8 cellular contexts compared by ENCODE assay signal in genomic region chr1:206002833-206003532, GRCh38. TPM values are rescaled to one million over a fixed set of nuclear protein-coding genes. Genes with fewer than 3 reads are reported as not detected.
DNase-seq lines count a peak whose midpoint lies in the region; ATAC-seq and TF ChIP-seq lines count a peak whose summit lies in the region.

RAB7B (minus strand) TSS chr1:206003395; CDS start chr1:205994135, 9,260 bp downstream.

- H4K20me1 ChIP-seq in PC-3 (ENCODE audit: low read length): no peaks in the 10 kb centered on the region
- H4K20me1 ChIP-seq in fibroblast of lung (ENCODE audit: control insufficient read depth, extremely low read depth, insufficient read depth, low read length): no peaks in the 10 kb centered on the region
- H4K20me1 ChIP-seq in neural progenitor cell (ENCODE audit: low read depth): no peaks in the 10 kb centered on the region

- H3K4me3 ChIP-seq in PC-3 (ENCODE audit: low read length) (no peak within 1 kb of the TSS), fibroblast of lung (replicated peaks in 1 of 4; ENCODE audit: control extremely low read depth in 1 of 4, insufficient read depth in 1 of 4, low read depth in 3 of 4, low read length in 4 of 4) (peak within 1 kb of the TSS in 3 of 4 experiments; percentile 57 to 65 (median 58)), neural progenitor cell (no peak within 1 kb of the TSS)

- peak; percentile 45 for DNase-seq in AG09319 (ENCODE audit: extremely low read depth, low read depth)
- DNase-seq in PC-3: peak; percentile 41
- DNase-seq in fibroblast of lung (ENCODE audit: low read depth in 2 of 2): peak; percentile 69 to 76
- no peak for DNase-seq in neural progenitor cell (ENCODE audit: low spot score)
- DNase-seq in activated naive CD4-positive, alpha-beta T cell treated with anti-CD3 and anti-CD28 coated beads, Interleukin-2, amount 10 ng/mL, durations not matched to agents 7 days and 5 days: no peak
- no peak for DNase-seq in RKO (ENCODE audit: low spot score)

- H3K9ac ChIP-seq in PC-3 (ENCODE audit: low read length) (no peak within 1 kb of the TSS), fibroblast of lung (ENCODE audit: insufficient read depth, low read length) (peak within 1 kb of the TSS; percentile 32), neural progenitor cell (no peak within 1 kb of the TSS)

- peaks cover 19% of the 10 kb centered on the region for H3K4me1 ChIP-seq in PC-3 (ENCODE audit: insufficient read depth, low read length)
- H3K4me1 ChIP-seq in fibroblast of lung (ENCODE audit: control insufficient read depth, extremely low read depth, insufficient read depth, low read length): peaks cover 19% of the 10 kb centered on the region
- H3K4me1 ChIP-seq in neural progenitor cell: peaks cover 4% of the 10 kb centered on the region

- no peaks in the 10 kb centered on the region for H3K36me3 ChIP-seq in PC-3 (ENCODE audit: low read depth, low read length)
- no peaks in the 10 kb centered on the region for H3K36me3 ChIP-seq in fibroblast of lung (ENCODE audit: control insufficient read depth, insufficient read depth, low read length)
- no peaks in the 10 kb centered on the region for H3K36me3 ChIP-seq in neural progenitor cell

- no peak within 1 kb of the TSS for H2AFZ ChIP-seq in PC-3 (ENCODE audit: low read length)
- H2AFZ ChIP-seq in fibroblast of lung (ENCODE audit: low read length): peak within 1 kb of the TSS; percentile 89
- peak within 1 kb of the TSS; percentile 90 for H2AFZ ChIP-seq in neural progenitor cell (replicated peaks)

- peaks cover 41% of the 10 kb centered on the region for H3K4me1 Mint-ChIP-seq in neural progenitor cell
- no peaks in the 10 kb centered on the region for H3K4me1 Mint-ChIP-seq in activated naive CD4-positive, alpha-beta T cell treated with anti-CD3 and anti-CD28 coated beads, Interleukin-2, amount 10 ng/mL, durations not matched to agents 7 days and 5 days

- H3K79me2 ChIP-seq in PC-3 (ENCODE audit: low read length) (no peaks in the 10 kb centered on the region), fibroblast of lung (ENCODE audit: control insufficient read depth, insufficient read depth, low read length) (no peaks in the 10 kb centered on the region), neural progenitor cell (ENCODE audit: low read depth) (no peaks in the 10 kb centered on the region)

- H3K36me3 Mint-ChIP-seq in neural progenitor cell: no peaks in the 10 kb centered on the region
- no peaks in the 10 kb centered on the region for H3K36me3 Mint-ChIP-seq in activated naive CD4-positive, alpha-beta T cell treated with anti-CD3 and anti-CD28 coated beads, Interleukin-2, amount 10 ng/mL, durations not matched to agents 7 days and 5 days

- H3K4me2 ChIP-seq in PC-3 (ENCODE audit: low read length) (no peak within 1 kb of the TSS), fibroblast of lung (ENCODE audit: extremely low read depth, insufficient read depth, low read length) (peak within 1 kb of the TSS; percentile 92), neural progenitor cell (no peak within 1 kb of the TSS)

- peak within 1 kb of the TSS; percentile 64 for H3K27ac Mint-ChIP-seq in neural progenitor cell
- no peak within 1 kb of the TSS for H3K27ac Mint-ChIP-seq in activated naive CD4-positive, alpha-beta T cell treated with anti-CD3 and anti-CD28 coated beads, Interleukin-2, amount 10 ng/mL, durations not matched to agents 7 days and 5 days

- H3K9me3 Mint-ChIP-seq in neural progenitor cell: no peaks in the 10 kb centered on the region
- H3K9me3 Mint-ChIP-seq in activated naive CD4-positive, alpha-beta T cell treated with anti-CD3 and anti-CD28 coated beads, Interleukin-2, amount 10 ng/mL, durations not matched to agents 7 days and 5 days: peaks cover 7% of the 10 kb centered on the region

- H3K9me3 ChIP-seq in PC-3 (ENCODE audit: low read length) (no peaks in the 10 kb centered on the region), fibroblast of lung (ENCODE audit: control insufficient read depth, insufficient read depth, low read depth, low read length) (no peaks in the 10 kb centered on the region), neural progenitor cell (ENCODE audit: low read depth) (no peaks in the 10 kb centered on the region)

- TF ChIP-seq CTCF in AG09319 (IDR thresholded peaks at IDR 0.05; ENCODE audit: low read depth, low read length) (no peak), PC-3 (conservative IDR thresholded peaks at IDR 0.05; ENCODE audit: low read depth, low read length) (no peak), fibroblast of lung (conservative IDR thresholded peaks at IDR 0.05 in 1 of 2, IDR thresholded peaks at IDR 0.05 in 1 of 2; ENCODE audit: low read depth in 1 of 2, low read length in 2 of 2) (no peak), neural progenitor cell (IDR thresholded peaks at IDR 0.05) (no peak)

- ATAC-seq in PC-3 (0 out of 2 replicates have a peak, but pooled peaks have one; percentile 10), HG02884 (IDR thresholded peaks at IDR 0.05; ENCODE audit: unreplicated experiment) (no peak), GM18502 (IDR thresholded peaks at IDR 0.05; ENCODE audit: poor library complexity, unreplicated experiment) (no peak)

- no TSS peak for BruUV-seq in PC-3 (replicated peaks; lab: Mats Ljungman, UMichigan)

- no peak within 1 kb of the TSS for H3K27ac ChIP-seq in PC-3 (ENCODE audit: low read length)
- peak within 1 kb of the TSS; percentile 74 for H3K27ac ChIP-seq in fibroblast of lung (ENCODE audit: insufficient read depth, low read length)
- H3K27ac ChIP-seq in neural progenitor cell: no peak within 1 kb of the TSS

- intact Hi-C loops in PC-3 (cut with micrococcal nuclease): no loop called here

- no peaks in the 10 kb centered on the region for H3K27me3 ChIP-seq in PC-3 (ENCODE audit: low read length)
- H3K27me3 ChIP-seq in fibroblast of lung (ENCODE audit: control insufficient read depth, insufficient read depth, low read length): no peaks in the 10 kb centered on the region
- no peaks in the 10 kb centered on the region for H3K27me3 ChIP-seq in neural progenitor cell

- no peaks in the 10 kb centered on the region for H3F3A ChIP-seq in PC-3 (ENCODE audit: low read length, unreplicated experiment)
- H3F3A ChIP-seq in neural progenitor cell (ENCODE audit: low read depth): no peaks in the 10 kb centered on the region

- H3K4me3 Mint-ChIP-seq in neural progenitor cell: peak within 1 kb of the TSS; percentile 24
- H3K4me3 Mint-ChIP-seq in activated naive CD4-positive, alpha-beta T cell treated with anti-CD3 and anti-CD28 coated beads, Interleukin-2, amount 10 ng/mL, durations not matched to agents 7 days and 5 days: no peak within 1 kb of the TSS

- H3K27me3 Mint-ChIP-seq in neural progenitor cell (ENCODE audit: insufficient read depth, low read depth): peaks cover 15% of the 10 kb centered on the region
- peaks cover 29% of the 10 kb centered on the region for H3K27me3 Mint-ChIP-seq in activated naive CD4-positive, alpha-beta T cell treated with anti-CD3 and anti-CD28 coated beads, Interleukin-2, amount 10 ng/mL, durations not matched to agents 7 days and 5 days

- POLR2A ChIA-PET in PC-3 (lab: Charles Lee; ENCODE audit: unreplicated experiment): no interaction called here

- H3K9me2 ChIP-seq in PC-3 (replicated peaks; ENCODE audit: low read length): no peaks in the 10 kb centered on the region

- CTCF ChIA-PET in PC-3 (lab: Charles Lee): no interaction called here
- CTCF ChIA-PET in activated naive CD4-positive, alpha-beta T cell treated with anti-CD3 and anti-CD28 coated beads, Interleukin-2, amount 10 ng/mL, durations not matched to agents 7 days and 5 days (lab: Charles Lee): interaction anchor here (1.0 kb wide), 1 partner anchor 17 kb away, joined by 3 read pairs; no protein-coding TSS in a partner anchor

RNA-seq across cellular contexts. Expression of gene RAB7B, which starts in this region (rescaled TPM):
- total RNA-seq in PC-3 (2014; rRNA removed) (not detected in 2 replicates), fibroblast of lung (5.4 and 9.1 TPM in 2 replicates), neural progenitor cell (ENCODE audit: low replicate concordance) (0.22 TPM in 1 of 2 replicates, not detected in the other)
- 15.5 and 20.1 TPM in 2 replicates for polyA plus RNA-seq in fibroblast of lung
- polyA plus RNA-seq in fibroblast of lung (2012): 13.6 and 17.8 TPM in 2 replicates
- 9.2 and 19.4 TPM in 2 replicates for polyA minus RNA-seq in fibroblast of lung (ENCODE audit: low replicate concordance)

Comparison
In these comparisons a context has a peak if more than half of its experiments do, and no peak if none do; other contexts are left out.
1. Peak in DNase-seq and ATAC-seq in PC-3; RNA of the gene not detected or under 1 TPM.
2. DNase-seq: peak in AG09319 (single experiment) and fibroblast of lung (2 of 2); none in neural progenitor cell (single experiment), activated naive CD4-positive, alpha-beta T cell treated with anti-CD3 and anti-CD28 coated beads, Interleukin-2, amount 10 ng/mL, durations not matched to agents 7 days and 5 days (single experiment) and RKO (single experiment).
3. H3K4me3 ChIP-seq: peak in fibroblast of lung (3 of 4); none in PC-3 (single experiment) and neural progenitor cell (single experiment).